ENCODE assay signal across 9 cellular contexts in genomic region chr1:29260531-29260930, GRCh38. TPM values are rescaled to one million over a fixed set of nuclear protein-coding genes. Genes with fewer than 3 reads are reported as not detected.
DNase-seq lines count a peak whose midpoint lies in the region; ATAC-seq and TF ChIP-seq lines count a peak whose summit lies in the region.
"Had no signal": no experiment of that assay in that cellular context is flagged by ENCODE, and none has a peak within 500 bp of the region (broad histone marks: within the 10 kb centered on the region; RNA-seq: fewer than 3 reads in every experiment).

No MANE protein-coding gene starts in this region.

- H3K36me3 ChIP-seq in neural progenitor cell: peaks cover 3% of the 10 kb centered on the region
- no peaks in the 10 kb centered on the region for H3K36me3 ChIP-seq in Caco-2 (ENCODE audit: control insufficient read depth, insufficient read depth, low read length)

- H3K79me2 ChIP-seq in neural progenitor cell (ENCODE audit: low read depth): no peaks in the 10 kb centered on the region

- no peak overlapping the region for H2AFZ ChIP-seq in neural progenitor cell (replicated peaks)

- no peak overlapping the region for H3K9ac ChIP-seq in neural progenitor cell

- H3K4me3 ChIP-seq in fibroblast of the aortic adventitia (ENCODE audit: low read depth, low read length): peak overlapping the region; percentile 58
- H3K4me3 ChIP-seq in neural progenitor cell: peak overlapping the region; percentile 70
- H3K4me3 ChIP-seq in Caco-2 (ENCODE audit: low read depth, low read length): no peak overlapping the region

- H3K9me3 Mint-ChIP-seq in CD4-positive, alpha-beta T cell: no peaks in the 10 kb centered on the region
- H3K9me3 Mint-ChIP-seq in T-cell: no peaks in the 10 kb centered on the region
- no peaks in the 10 kb centered on the region for H3K9me3 Mint-ChIP-seq in neural progenitor cell
- H3K9me3 Mint-ChIP-seq in Caco-2 (ENCODE audit: unreplicated experiment): no peaks in the 10 kb centered on the region
- H3K9me3 Mint-ChIP-seq: HFFc6 had no signal

- no peaks in the 10 kb centered on the region for H4K20me1 ChIP-seq in neural progenitor cell (ENCODE audit: low read depth)

- H3K4me1 ChIP-seq in neural progenitor cell (peaks cover 31% of the 10 kb centered on the region), Caco-2 (no peaks in the 10 kb centered on the region)

- BruUV-seq in Caco-2 (replicated peaks; lab: Mats Ljungman, UMichigan): no TSS peak

- no peak for DNase-seq in CD4-positive, alpha-beta T cell
- DNase-seq in T-cell: no peak
- no peak for DNase-seq in fibroblast of the aortic adventitia (ENCODE audit: low read depth)
- DNase-seq in neural progenitor cell (ENCODE audit: low spot score): peak; percentile 1
- no peak for DNase-seq in Caco-2
- DNase-seq: HFFc6 had no signal

- POLR2A ChIA-PET in CD4-positive, alpha-beta T cell (lab: Charles Lee): no interaction called here
- POLR2A ChIA-PET in T-cell (lab: Charles Lee): no interaction called here
- POLR2A ChIA-PET in Caco-2 (lab: Charles Lee): no interaction called here

- peaks cover 51% of the 10 kb centered on the region for H3K27me3 Mint-ChIP-seq in CD4-positive, alpha-beta T cell
- H3K27me3 Mint-ChIP-seq in T-cell (peaks cover 32 to 53% of the 10 kb centered on the region in 2 donors), neural progenitor cell (ENCODE audit: insufficient read depth, low read depth) (peaks cover 11% of the 10 kb centered on the region), Caco-2 (ENCODE audit: insufficient read depth, unreplicated experiment) (no peaks in the 10 kb centered on the region)

- peaks cover 40% of the 10 kb centered on the region for H3K27me3 ChIP-seq in CD4-positive, alpha-beta T cell (ENCODE audit: control insufficient read depth, insufficient read depth, low read length)
- H3K27me3 ChIP-seq in neural progenitor cell: peaks cover 38% of the 10 kb centered on the region
- H3K27me3 ChIP-seq in Caco-2 (replicated peaks; ENCODE audit: control insufficient read depth, insufficient read depth, low read length): no peaks in the 10 kb centered on the region

- CTCF ChIA-PET in CD4-positive, alpha-beta T cell (lab: Charles Lee): no interaction called here
- CTCF ChIA-PET in T-cell (lab: Charles Lee): no interaction called here
- CTCF ChIA-PET in Caco-2 (lab: Charles Lee): no interaction called here

- no peak overlapping the region for H3K27ac ChIP-seq in CD4-positive, alpha-beta T cell (ENCODE audit: low read depth, low read length)
- H3K27ac ChIP-seq in neural progenitor cell: no peak overlapping the region
- H3K27ac ChIP-seq: skin epidermis had no signal

- H3K9me3 ChIP-seq in CD4-positive, alpha-beta T cell (ENCODE audit: control insufficient read depth, low read length): no peaks in the 10 kb centered on the region
- H3K9me3 ChIP-seq in neural progenitor cell (ENCODE audit: low read depth) (no peaks in the 10 kb centered on the region), Caco-2 (no peaks in the 10 kb centered on the region)

- ATAC-seq in CD4-positive, alpha-beta T cell (ENCODE audit: poor library complexity): no peak
- no peak for ATAC-seq in T-cell (replicated peaks in 1 of 4)
- ATAC-seq in GM19463 (IDR thresholded peaks at IDR 0.05; ENCODE audit: unreplicated experiment): no peak
- ATAC-seq in HG03135 (IDR thresholded peaks at IDR 0.05; ENCODE audit: unreplicated experiment): no peak

- peaks cover 26% of the 10 kb centered on the region for H3F3A ChIP-seq in neural progenitor cell (ENCODE audit: low read depth)

- intact Hi-C loops in CD4-positive, alpha-beta T cell (cut with DNase I, micrococcal nuclease): no loop called here
- intact Hi-C loops in Caco-2 (cut with micrococcal nuclease; ENCODE audit: unreplicated experiment): no loop called here

- H3K4me3 Mint-ChIP-seq in CD4-positive, alpha-beta T cell: peak overlapping the region; percentile 86
- H3K4me3 Mint-ChIP-seq in T-cell (peak overlapping the region in 2 of 3 donors; percentile 71 to 79), neural progenitor cell (peak overlapping the region; percentile 60), Caco-2 (ENCODE audit: unreplicated experiment) (no peak overlapping the region)

- no peak for TF ChIP-seq CTCF in CD4-positive, alpha-beta T cell (IDR thresholded peaks at IDR 0.05)
- TF ChIP-seq CTCF in fibroblast of the aortic adventitia (IDR thresholded peaks at IDR 0.05; ENCODE audit: insufficient read depth, low read length) (no peak), neural progenitor cell (IDR thresholded peaks at IDR 0.05) (no peak), Caco-2 (IDR thresholded peaks at IDR 0.05; ENCODE audit: insufficient read depth in 1 of 2, low read depth in 1 of 2, low read length in 1 of 2, severe bottlenecking in 1 of 2, unreplicated experiment in 1 of 2) (no peak)

- H3K27ac Mint-ChIP-seq in CD4-positive, alpha-beta T cell: no peak overlapping the region
- H3K27ac Mint-ChIP-seq in T-cell (no peak overlapping the region), neural progenitor cell (no peak overlapping the region), Caco-2 (ENCODE audit: unreplicated experiment) (no peak overlapping the region)
- H3K27ac Mint-ChIP-seq: HFFc6 had no signal

- H3K4me2 ChIP-seq in neural progenitor cell: peak overlapping the region; percentile 99

- no peaks in the 10 kb centered on the region for H3K36me3 Mint-ChIP-seq in CD4-positive, alpha-beta T cell (ENCODE audit: low read depth)
- no peaks in the 10 kb centered on the region for H3K36me3 Mint-ChIP-seq in T-cell
- H3K36me3 Mint-ChIP-seq in neural progenitor cell: peaks cover 3% of the 10 kb centered on the region
- no peaks in the 10 kb centered on the region for H3K36me3 Mint-ChIP-seq in Caco-2 (ENCODE audit: insufficient read depth, unreplicated experiment)

- peaks cover 4% of the 10 kb centered on the region for H3K4me1 Mint-ChIP-seq in CD4-positive, alpha-beta T cell (ENCODE audit: low read depth)
- H3K4me1 Mint-ChIP-seq in T-cell (peaks cover 5 to 11% (median 6%) of the 10 kb centered on the region in 3 donors), neural progenitor cell (peaks cover 36% of the 10 kb centered on the region), Caco-2 (ENCODE audit: low read depth, unreplicated experiment) (no peaks in the 10 kb centered on the region)

RNA-seq across cellular contexts. Expression of gene PTPRU, which starts 24.2 kb away (rescaled TPM):
- total RNA-seq in CD4-positive, alpha-beta T cell: under 1 TPM; 0.16 to 0.56 TPM
- total RNA-seq in T-cell (under 1 TPM in 3 of 5 donors, not detected in 2; 0.13 to 0.82 (median 0.33) TPM), fibroblast of the aortic adventitia (ENCODE audit: low replicate concordance) (25.8 and 36.6 TPM in 2 replicates), neural progenitor cell (ENCODE audit: low replicate concordance) (29.5 and 68.9 TPM in 2 replicates), Caco-2 (2022) (32.9 and 41.4 TPM in 2 replicates)

RNA-seq across cellular contexts. Expression of gene MECR, which starts 29.8 kb away (rescaled TPM):
- 1 to 10 TPM; 5.5 to 6.6 TPM for total RNA-seq in CD4-positive, alpha-beta T cell
- 10 to 100 TPM in 4 of 5 donors, 1 to 10 TPM in 1; 9.5 to 17.8 (median 17.3) TPM for total RNA-seq in T-cell
- total RNA-seq in fibroblast of the aortic adventitia (ENCODE audit: low replicate concordance): 17.7 and 23.1 TPM in 2 replicates
- total RNA-seq in neural progenitor cell (ENCODE audit: low replicate concordance): 11.7 and 22.0 TPM in 2 replicates
- total RNA-seq in Caco-2 (2022): 21.5 and 23.1 TPM in 2 replicates

Comparison
In these comparisons a context has a peak if more than half of its experiments do, and no peak if none do; other contexts are left out.
1. RNA of gene PTPRU, which starts 24.2 kb away (total RNA-seq): 32.9 to 41.4 TPM in Caco-2, 29.5 to 68.9 TPM in neural progenitor cell and 25.8 to 36.6 TPM in fibroblast of the aortic adventitia; 0.16 to 0.56 TPM in CD4-positive, alpha-beta T cell and 0.13 to 0.82 TPM in T-cell; every median in the first group is over 10 times any median in the second.